In the genomic region with DNA sequence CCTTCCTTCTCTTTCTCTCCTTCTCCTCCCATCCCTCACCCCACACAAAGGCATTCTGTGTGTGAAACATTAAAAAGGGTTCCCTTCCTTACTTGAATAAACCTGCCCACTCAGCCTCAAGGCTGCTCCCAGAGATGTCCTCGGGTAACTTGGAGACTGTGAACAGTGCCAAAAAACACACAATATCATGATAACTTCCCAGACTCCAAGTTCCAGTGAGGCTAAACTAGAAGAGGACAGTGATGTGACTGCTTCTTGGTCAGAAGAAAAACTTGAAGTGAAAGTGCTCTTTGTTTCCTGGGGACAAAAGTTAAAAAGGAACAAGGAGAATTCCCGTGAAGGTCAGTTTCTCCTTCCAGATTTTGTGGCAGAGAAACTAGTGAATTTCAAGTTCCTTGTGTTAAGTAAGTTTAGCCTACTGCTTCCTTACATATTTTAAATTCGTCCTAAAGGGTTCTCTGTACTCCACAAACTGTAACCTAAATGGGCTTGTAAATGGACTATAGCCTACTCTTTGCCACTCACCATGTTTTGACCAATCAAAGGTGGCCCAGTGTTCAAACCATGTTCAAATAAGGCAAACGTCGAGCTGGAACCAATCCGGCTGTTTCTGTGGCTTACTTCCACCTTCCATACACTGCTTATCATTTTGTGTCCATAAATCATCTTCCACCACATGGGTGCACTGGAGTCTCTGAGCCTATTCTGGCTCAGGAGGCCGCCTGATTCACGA, we compare ENCODE assay signal across 12 cellular contexts. TPM values are rescaled to one million over a fixed set of nuclear protein-coding genes. Genes with fewer than 3 reads are reported as not detected.
DNase-seq lines count a peak whose midpoint lies in the region; ATAC-seq, FAIRE-seq and TF ChIP-seq lines count a peak whose summit lies in the region.
"Had no signal": no experiment of that assay in that cellular context is flagged by ENCODE, and none has a peak within 500 bp of the region (broad histone marks: within the 10 kb centered on the region; RNA-seq: fewer than 3 reads in every experiment).

No MANE protein-coding gene starts in this region.

- no peaks in the 10 kb centered on the region for H3K36me3 ChIP-seq in pancreas

- peak overlapping the region in 1 of 4 donors; percentile 14 for H3K4me3 ChIP-seq in pancreas
- H3K4me3 ChIP-seq: psoas muscle had no signal

- intact Hi-C loops in pancreas (cut with DNase I) = no loop called here

- DNase-seq in SK-MEL-5 (ENCODE audit: low read depth, low spot score) (peak; percentile 23), fibroblast of peridontal ligament (ENCODE audit: extremely low read depth) (peak; percentile 52), pancreas (peak in 3 of 6 donors; percentile 31 to 55 (median 44)), occipital lobe (lab: John Stamatoyannopoulos, UW) (no peak)
- DNase-seq in activated CD4-positive, alpha-beta memory T cell treated with anti-CD3 and anti-CD28 coated beads, Interleukin-2, amount 10 ng/mL, durations not matched to agents 7 days and 5 days = no peak
- DNase-seq: activated CD4-positive, alpha-beta T cell treated with anti-CD3 and anti-CD28 coated beads, Interleukin-2, amount 10 ng/mL, durations not matched to agents 7 days and 5 days; psoas muscle had no signal

- TF ChIP-seq CTCF in pancreas (IDR thresholded peaks at IDR 0.05) = no peak

- peaks cover 9% of the 10 kb centered on the region for H3K36me3 Mint-ChIP-seq in activated CD4-positive, alpha-beta memory T cell treated with anti-CD3 and anti-CD28 coated beads, Interleukin-2, amount 10 ng/mL, durations not matched to agents 7 days and 5 days (ENCODE audit: low read depth)

- POLR2A ChIA-PET in activated CD4-positive, alpha-beta memory T cell treated with anti-CD3 and anti-CD28 coated beads, Interleukin-2, amount 10 ng/mL, durations not matched to agents 7 days and 5 days (lab: Charles Lee) = no interaction called here

- H3K4me1 Mint-ChIP-seq in activated CD4-positive, alpha-beta memory T cell treated with anti-CD3 and anti-CD28 coated beads, Interleukin-2, amount 10 ng/mL, durations not matched to agents 7 days and 5 days = no peaks in the 10 kb centered on the region
- H3K4me1 Mint-ChIP-seq: activated CD4-positive, alpha-beta T cell treated with anti-CD3 and anti-CD28 coated beads, Interleukin-2, amount 10 ng/mL, durations not matched to agents 7 days and 5 days had no signal

- no peak for FAIRE-seq in pancreas (lab: Jason Lieb, UNC)

- peaks cover 6% of the 10 kb centered on the region for H3K27me3 Mint-ChIP-seq in activated CD4-positive, alpha-beta memory T cell treated with anti-CD3 and anti-CD28 coated beads, Interleukin-2, amount 10 ng/mL, durations not matched to agents 7 days and 5 days

- H3K27ac ChIP-seq in pancreas = peak overlapping the region in 2 of 4 donors; percentile 42 to 45
- H3K27ac ChIP-seq: KMS-11, psoas muscle had no signal

- in situ Hi-C loops in SK-MEL-5 (cut with HindIII; ENCODE audit: low pct_unique_long_range_greater_than_20kb, low sequenced_read_pairs) = no loop called here

- H3K9me3 ChIP-seq in pancreas = no peaks in the 10 kb centered on the region
- H3K9me3 ChIP-seq: psoas muscle had no signal

- peaks cover 11% of the 10 kb centered on the region for H3K9me3 Mint-ChIP-seq in activated CD4-positive, alpha-beta memory T cell treated with anti-CD3 and anti-CD28 coated beads, Interleukin-2, amount 10 ng/mL, durations not matched to agents 7 days and 5 days

- whole genome bisulfite sequencing in pancreas, 2 donors = 22 to 34% methylated on average over 8 of the region's 8 CpGs

- H3K27me3 ChIP-seq in pancreas = no peaks in the 10 kb centered on the region

- H3K27ac Mint-ChIP-seq in activated CD4-positive, alpha-beta memory T cell treated with anti-CD3 and anti-CD28 coated beads, Interleukin-2, amount 10 ng/mL, durations not matched to agents 7 days and 5 days = no peak overlapping the region
- H3K27ac Mint-ChIP-seq: activated CD4-positive, alpha-beta T cell treated with anti-CD3 and anti-CD28 coated beads, Interleukin-2, amount 10 ng/mL, durations not matched to agents 7 days and 5 days had no signal

- H3K4me3 Mint-ChIP-seq in activated CD4-positive, alpha-beta memory T cell treated with anti-CD3 and anti-CD28 coated beads, Interleukin-2, amount 10 ng/mL, durations not matched to agents 7 days and 5 days = no peak overlapping the region
- H3K4me3 Mint-ChIP-seq: activated CD4-positive, alpha-beta T cell treated with anti-CD3 and anti-CD28 coated beads, Interleukin-2, amount 10 ng/mL, durations not matched to agents 7 days and 5 days had no signal

- no peaks in the 10 kb centered on the region for H3K4me1 ChIP-seq in pancreas
- H3K4me1 ChIP-seq: psoas muscle had no signal

- peak; percentile 49 for ATAC-seq in GM21390 (IDR thresholded peaks at IDR 0.05; ENCODE audit: unreplicated experiment)
- ATAC-seq in pancreas = peak; percentile 67 to 89 (median 88)
- no peak for ATAC-seq in GM19035 (IDR thresholded peaks at IDR 0.05; ENCODE audit: unreplicated experiment)
- no peak for ATAC-seq in HG03108 (IDR thresholded peaks at IDR 0.05; ENCODE audit: unreplicated experiment)
- ATAC-seq: Panc1, psoas muscle had no signal

- CTCF ChIA-PET in activated CD4-positive, alpha-beta memory T cell treated with anti-CD3 and anti-CD28 coated beads, Interleukin-2, amount 10 ng/mL, durations not matched to agents 7 days and 5 days (lab: Charles Lee) = no interaction called here

RNA-seq across cellular contexts. Expression of a gene that starts 20.5 kb away (rescaled TPM):
- 68.5 and 75.0 TPM in 2 replicates for total RNA-seq in SK-MEL-5 (2014; rRNA removed; shearing (Covaris generic))
- 50.5 and 53.0 TPM in 2 replicates for polyA plus RNA-seq in SK-MEL-5 (2015; cell fraction: cytosol; rRNA removed)
- polyA plus RNA-seq in SK-MEL-5 (2015; cell fraction: nucleus; rRNA removed) = 35.6 and 48.9 TPM in 2 replicates
- total RNA-seq in pancreas = 10 to 100 TPM; 10.1 to 14.6 (median 11.7) TPM
- polyA plus RNA-seq in pancreas = 10 to 100 TPM; 30.6 to 31.0 TPM
- 10 to 100 TPM; 32.9 TPM for total RNA-seq in activated CD4-positive, alpha-beta memory T cell treated with anti-CD3 and anti-CD28 coated beads, Interleukin-2, amount 10 ng/mL, durations not matched to agents 7 days and 5 days
- total RNA-seq in occipital lobe = 40.2 TPM

Comparison
In these comparisons a context has a peak if more than half of its experiments do, and no peak if none do; other contexts are left out.
1. ATAC-seq: peak in GM21390 (single experiment) and pancreas (4 of 4); none in GM19035 (single experiment) and HG03108 (single experiment).
2. DNase-seq: peak in SK-MEL-5 (single experiment) and fibroblast of peridontal ligament (single experiment); none in activated CD4-positive, alpha-beta memory T cell treated with anti-CD3 and anti-CD28 coated beads, Interleukin-2, amount 10 ng/mL, durations not matched to agents 7 days and 5 days (single experiment) and occipital lobe (single experiment).